10 cellular contexts compared by ENCODE assay signal in genomic region chr18:58221060-58221725, GRCh38.
DNase-seq lines count a peak whose midpoint lies in the region; ATAC-seq and TF ChIP-seq lines count a peak whose summit lies in the region.
"Had no signal": no experiment of that assay in that cellular context is flagged by ENCODE, and none has a peak within 500 bp of the region (broad histone marks: within the 10 kb centered on the region; RNA-seq: fewer than 3 reads in every experiment).

No MANE protein-coding gene starts in this region.

- no peaks in the 10 kb centered on the region for H3K36me3 Mint-ChIP-seq in WTC11
- no peaks in the 10 kb centered on the region for H3K36me3 Mint-ChIP-seq in activated T-cell treated with anti-CD3 and anti-CD28 coated beads, Interleukin-2, amount 50 U/mL, for 72 hours (ENCODE audit: insufficient read depth in 2 of 2)

- POLR2A ChIA-PET in WTC11 (lab: Charles Lee), result interaction anchor here (0.9 kb wide), 1 partner anchor 390 kb away, joined by 5 read pairs; no protein-coding TSS in a partner anchor

- TF ChIP-seq EP300 in stomach (IDR thresholded peaks at IDR 0.05), result no peak

- H3K27me3 Mint-ChIP-seq in WTC11 (ENCODE audit: low read depth), result no peaks in the 10 kb centered on the region
- peaks cover 19% of the 10 kb centered on the region for H3K27me3 Mint-ChIP-seq in activated T-cell treated with anti-CD3 and anti-CD28 coated beads, Interleukin-2, amount 50 U/mL, for 72 hours (ENCODE audit: low read depth)

- TF ChIP-seq CTCF in HFF-Myc (IDR thresholded peaks at IDR 0.05; ENCODE audit: low read depth, low read length, missing control alignments) (no peak), WTC11 (IDR thresholded peaks at IDR 0.05) (no peak), stomach (IDR thresholded peaks at IDR 0.05) (no peak)

- H3K4me1 Mint-ChIP-seq in WTC11, result peaks cover 79% of the 10 kb centered on the region
- H3K4me1 Mint-ChIP-seq in activated T-cell treated with anti-CD3 and anti-CD28 coated beads, Interleukin-2, amount 50 U/mL, for 72 hours (ENCODE audit: low read depth), result peaks cover 17% of the 10 kb centered on the region

- ATAC-seq in WTC11 (peak; percentile 74), right cardiac atrium (no peak)
- ATAC-seq in activated T-cell treated with anti-CD3 and anti-CD28 coated beads, Interleukin-2, amount 50 U/mL, for 72 hours (replicated peaks in 1 of 2), result no peak

- DNase-seq in HFF-Myc (ENCODE audit: extremely low read depth, low read depth) (no peak), WTC11 (ENCODE audit: low spot score) (no peak), head of caudate nucleus (peak in 37 of 42 donors; percentile 12 to 88 (median 59)), stomach (peak; percentile 84), right cardiac atrium (no peak), NCI-H2171 (lab: John Stamatoyannopoulos, UW) (no peak)
- DNase-seq in activated T-cell treated with anti-CD3 and anti-CD28 coated beads, Interleukin-2, amount 50 U/mL, for 72 hours, result no peak
- DNase-seq in activated effector memory CD4-positive, alpha-beta T cell treated with Interleukin-2 at 50 U/mL for 16 hours, result no peak
- DNase-seq: cerebellar nuclear complex had no signal

- no peaks in the 10 kb centered on the region for H3K27me3 ChIP-seq in stomach
- no peaks in the 10 kb centered on the region for H3K27me3 ChIP-seq in right cardiac atrium (ENCODE audit: control insufficient read depth, insufficient read depth)

- no peaks in the 10 kb centered on the region for H3K9me3 Mint-ChIP-seq in WTC11
- H3K9me3 Mint-ChIP-seq in activated T-cell treated with anti-CD3 and anti-CD28 coated beads, Interleukin-2, amount 50 U/mL, for 72 hours, result no peaks in the 10 kb centered on the region
- H3K9me3 Mint-ChIP-seq: T-helper 1 cell treated with Interleukin-12 subunit alpha and Interleukin-12 subunit beta and Interleukin-4 antibody, amounts not matched to agents 30 μg/mL and 1 μg/mL, for 36 hours had no signal

- H3K4me3 Mint-ChIP-seq in WTC11, result no peak overlapping the region
- no peak overlapping the region for H3K4me3 Mint-ChIP-seq in activated T-cell treated with anti-CD3 and anti-CD28 coated beads, Interleukin-2, amount 50 U/mL, for 72 hours
- H3K4me3 Mint-ChIP-seq: T-helper 1 cell treated with Interleukin-12 subunit alpha and Interleukin-12 subunit beta and Interleukin-4 antibody, amounts not matched to agents 30 μg/mL and 1 μg/mL, for 36 hours had no signal

- CTCF ChIA-PET in WTC11 (lab: Charles Lee), result interaction anchor here (1.0 to 1.9 kb wide), 5 partner anchors 24 to 85 kb away, joined by 3 to 10 read pairs (median 5); no protein-coding TSS in a partner anchor

- TF ChIP-seq POLR2A in stomach (IDR thresholded peaks at IDR 0.05), result peak in 2 of 4 donors; percentile 84 to 87

- H3K4me1 ChIP-seq in stomach (peaks cover 7 to 44% (median 27%) of the 10 kb centered on the region in 4 donors), right cardiac atrium (ENCODE audit: control insufficient read depth, insufficient read depth, low read length) (peaks cover 10% of the 10 kb centered on the region)

- peak overlapping the region; percentile 87 to 95 (median 89) for H3K27ac ChIP-seq in stomach
- H3K27ac ChIP-seq in right cardiac atrium (ENCODE audit: low read length), result no peak overlapping the region

- H3K4me3 ChIP-seq in HFF-Myc (replicated peaks; ENCODE audit: low read depth, low read length) (peak overlapping the region; percentile 34), stomach (peak overlapping the region; percentile 33 to 43 (median 38)), right cardiac atrium (ENCODE audit: low read length) (no peak overlapping the region)

- H3K27ac Mint-ChIP-seq in WTC11, result peak overlapping the region; percentile 53
- no peak overlapping the region for H3K27ac Mint-ChIP-seq in activated T-cell treated with anti-CD3 and anti-CD28 coated beads, Interleukin-2, amount 50 U/mL, for 72 hours
- H3K27ac Mint-ChIP-seq: T-helper 1 cell treated with Interleukin-12 subunit alpha and Interleukin-12 subunit beta and Interleukin-4 antibody, amounts not matched to agents 30 μg/mL and 1 μg/mL, for 36 hours had no signal

- intact Hi-C loops in head of caudate nucleus (cut with DNase I) (no loop called here), stomach (cut with DNase I; ENCODE audit: low total_unique reads) (no loop called here), right cardiac atrium (cut with DNase I) (no loop called here)

- no peaks in the 10 kb centered on the region for H3K36me3 ChIP-seq in stomach

- no peaks in the 10 kb centered on the region for H3K9me3 ChIP-seq in stomach
- no peaks in the 10 kb centered on the region for H3K9me3 ChIP-seq in right cardiac atrium (ENCODE audit: control insufficient read depth, low read length)

- 26 to 65% (median 45%) methylated on average over 12 of the region's 12 CpGs for WGBS in stomach, 5 donors
- 82% methylated on average over 12 of the region's 12 CpGs for WGBS in right cardiac atrium

TF ChIP-seq in WTC11, 78 proteins besides CTCF, POLR2A, EP300 and RAD21:
- peak; percentile 68 for TF ChIP-seq GABPB1 (CRISPR knock-in tag; IDR thresholded peaks at IDR 0.05)
- no peak for TF ChIP-seq JAZF1 (CRISPR knock-in tag; IDR thresholded peaks at IDR 0.05)
TF ChIP-seq in WTC11: peak in this region for 1.

Comparison
In these comparisons a context has a peak if more than half of its experiments do, and no peak if none do; other contexts are left out.
1. DNase-seq: peak in head of caudate nucleus (37 of 42) and stomach (single experiment); none in HFF-Myc (single experiment), WTC11 (single experiment), right cardiac atrium (0 of 3), activated T-cell treated with anti-CD3 and anti-CD28 coated beads, Interleukin-2, amount 50 U/mL, for 72 hours (0 of 2), activated effector memory CD4-positive, alpha-beta T cell treated with Interleukin-2 at 50 U/mL for 16 hours (single experiment) and NCI-H2171 (single experiment).